In genomic region chr2:98795903-98796676, GRCh38 we compare ENCODE assay signal across 1 cellular context.
TF ChIP-seq lines count a peak whose summit lies in the region.

No MANE protein-coding gene starts in this region.

TF ChIP-seq in HepG2, 621 proteins besides CTCF, POLR2A, EP300 and RAD21 (continued from another document and continues in another):
- TF ChIP-seq ZHX2 (IDR thresholded peaks at IDR 0.05; ENCODE audit: low read depth) = peak; percentile 68
- no peak for TF ChIP-seq ZHX2 (CRISPR knock-in tag; IDR thresholded peaks at IDR 0.05; ENCODE audit: borderline replicate concordance)
- peak; percentile 97 for TF ChIP-seq ZBTB34 (CRISPR knock-in tag; IDR thresholded peaks at IDR 0.05)
- TF ChIP-seq ZBTB8A (CRISPR knock-in tag; IDR thresholded peaks at IDR 0.05; ENCODE audit: borderline replicate concordance, low read depth) = peak; percentile 85; the same call in 1 of the 2 replicates
- peak; percentile 71 for TF ChIP-seq ZFY (CRISPR knock-in tag; IDR thresholded peaks at IDR 0.05)
- TF ChIP-seq MXD4 (CRISPR knock-in tag; IDR thresholded peaks at IDR 0.05) = peak; percentile 80; the same call in 1 of the 2 replicates
- TF ChIP-seq MTA3 (CRISPR knock-in tag; IDR thresholded peaks at IDR 0.05) = no peak
- TF ChIP-seq ZNF281 (CRISPR knock-in tag; IDR thresholded peaks at IDR 0.05; ENCODE audit: borderline replicate concordance) = peak; percentile 79; the same call in 1 of the 2 replicates
- TF ChIP-seq ERF (CRISPR knock-in tag; IDR thresholded peaks at IDR 0.05) = peak; percentile 96
- peak; percentile 70; the same call in 1 of the 2 replicates for TF ChIP-seq ARID4A (CRISPR knock-in tag; IDR thresholded peaks at IDR 0.05; ENCODE audit: borderline replicate concordance)
- peak; percentile 71; the same call in 1 of the 2 replicates for TF ChIP-seq SKIL (CRISPR knock-in tag; IDR thresholded peaks at IDR 0.05; ENCODE audit: borderline replicate concordance)
- TF ChIP-seq KAT2B (IDR thresholded peaks at IDR 0.05; ENCODE audit: borderline replicate concordance, low read depth, low read length) = no peak
- TF ChIP-seq FOXP4 (CRISPR knock-in tag; IDR thresholded peaks at IDR 0.05) = peak; percentile 89
- no peak for TF ChIP-seq ZNF280B (CRISPR knock-in tag; IDR thresholded peaks at IDR 0.05; ENCODE audit: borderline replicate concordance)
- no peak for TF ChIP-seq SYNCRIP (IDR thresholded peaks at IDR 0.05; ENCODE audit: insufficient read depth, low read depth, low read length)
- TF ChIP-seq FLYWCH1 (CRISPR knock-in tag; IDR thresholded peaks at IDR 0.05) = no peak
- TF ChIP-seq CREB1 (IDR thresholded peaks at IDR 0.05) = no peak
- peak; percentile 67 for TF ChIP-seq CREB1 (CRISPR knock-in tag; IDR thresholded peaks at IDR 0.05)
- TF ChIP-seq RXRA (CRISPR knock-in tag; IDR thresholded peaks at IDR 0.05) = peak; percentile 94
- TF ChIP-seq GMEB1 (CRISPR knock-in tag; IDR thresholded peaks at IDR 0.05; ENCODE audit: borderline replicate concordance) = peak; percentile 55; the same call in 1 of the 2 replicates
- no peak for TF ChIP-seq EEA1 (CRISPR knock-in tag; IDR thresholded peaks at IDR 0.05; ENCODE audit: borderline replicate concordance)
- TF ChIP-seq ZNF451 (CRISPR knock-in tag; IDR thresholded peaks at IDR 0.05) = 0 out of 2 replicates have a peak, but pooled peaks have one; percentile 48
- 0 out of 2 replicates have a peak, but pooled peaks have one; percentile 54 for TF ChIP-seq PRDM4 (CRISPR knock-in tag; IDR thresholded peaks at IDR 0.05; ENCODE audit: borderline replicate concordance)
- no peak for TF ChIP-seq U2AF2 (IDR thresholded peaks at IDR 0.05; ENCODE audit: low read depth, low read length)
- TF ChIP-seq ESRRA (CRISPR knock-in tag; IDR thresholded peaks at IDR 0.05; ENCODE audit: low read depth) = peak; percentile 78
